In genomic region chr1:108686609-108687313, GRCh38 we compare ENCODE assay signal across 23 cellular contexts. TPM values are rescaled to one million over a fixed set of nuclear protein-coding genes. Genes with fewer than 3 reads are reported as not detected.
DNase-seq lines count a peak whose midpoint lies in the region; ATAC-seq and TF ChIP-seq lines count a peak whose summit lies in the region.
"Had no signal": no experiment of that assay in that cellular context is flagged by ENCODE, and none has a peak within 500 bp of the region (broad histone marks: within the 10 kb centered on the region; RNA-seq: fewer than 3 reads in every experiment).

No MANE protein-coding gene starts in this region.

- H2BK120ac ChIP-seq in IMR-90 (ENCODE audit: low read depth, low read length): no peak overlapping the region; the same call in 1 of the 2 replicates

- peaks cover 6 to 7% of the 10 kb centered on the region in 2 experiments; a peak in 3 of 4 replicates for H3K79me1 ChIP-seq in IMR-90 (ENCODE audit: low read depth in 1 of 2, low read length in 2 of 2)

- H2AK9ac ChIP-seq in IMR-90 (replicated peaks; ENCODE audit: low read depth, low read length, poor library complexity): no peak overlapping the region

- no peak for TF ChIP-seq POLR2A in IMR-90 (IDR thresholded peaks at IDR 0.05; ENCODE audit: low read depth, low read length)

- intact Hi-C loops in IMR-90 (cut with micrococcal nuclease): no loop called here

- no peak overlapping the region for H4K5ac ChIP-seq in IMR-90 (ENCODE audit: low read depth, low read length)

- no peak overlapping the region for H3K18ac ChIP-seq in IMR-90 (ENCODE audit: low read depth, low read length)

- H2BK5ac ChIP-seq in IMR-90 (ENCODE audit: low read depth, low read length, poor library complexity, severe bottlenecking): no peak overlapping the region

- H3K9me1 ChIP-seq in IMR-90 (ENCODE audit: insufficient read depth, low read length): no peaks in the 10 kb centered on the region

- no peak overlapping the region for H3K4ac ChIP-seq in IMR-90 (ENCODE audit: low read depth, low read length)

- H3K4me1 ChIP-seq in IMR-90 (ENCODE audit: control insufficient read depth, insufficient read depth, low read length): no peaks in the 10 kb centered on the region
- H3K4me1 ChIP-seq: BE2C had no signal

- no peak overlapping the region for H2AFZ ChIP-seq in IMR-90 (replicated peaks; ENCODE audit: low read length, poor library complexity)

- H4K20me1 ChIP-seq in IMR-90 (ENCODE audit: insufficient read depth, low read length): no peaks in the 10 kb centered on the region

- ATAC-seq in IMR-90 (ENCODE audit: low read depth): peak; percentile 64
- ATAC-seq in HG03565 (IDR thresholded peaks at IDR 0.05; ENCODE audit: unreplicated experiment): no peak
- ATAC-seq in HG03521 (IDR thresholded peaks at IDR 0.05; ENCODE audit: unreplicated experiment): no peak
- ATAC-seq: body of pancreas, natural killer cell, psoas muscle had no signal

- H4K91ac ChIP-seq in IMR-90 (ENCODE audit: insufficient read depth, low read depth, low read length): no peak overlapping the region

- DNase-seq in DMS 273 treated with DMSO at 0.1 percent for 48 hours (lab: John Stamatoyannopoulos, UW) (peak; percentile 59), IMR-90 (peak; percentile 52), astrocyte of the cerebellum (ENCODE audit: low read depth) (peak; percentile 2), foreskin fibroblast (peak; percentile 56 to 88), T-helper 9 cell (no peak), DMS153 (lab: John Stamatoyannopoulos, UW) (no peak)
- DNase-seq: activated CD4-positive, alpha-beta T cell treated with anti-CD3 and anti-CD28 coated beads for 48 hours; activated CD8-positive, alpha-beta memory T cell treated with anti-CD3 and anti-CD28 coated beads, Interleukin-2, amount 50 U/mL, for 48 hours; activated naive CD4-positive, alpha-beta T cell treated with anti-CD3 and anti-CD28 coated beads for 36 hours; BE2C; body of pancreas; mesenchymal stem cell; MM.1S; natural killer cell; NCI-H1930; NCI-H524; psoas muscle; T1000 had no signal

- H3K14ac ChIP-seq in IMR-90 (replicated peaks; ENCODE audit: low read depth, low read length): no peak overlapping the region

- TF ChIP-seq RAD21 in IMR-90 (IDR thresholded peaks at IDR 0.05; ENCODE audit: low read length): no peak

- no peak overlapping the region for H4K8ac ChIP-seq in IMR-90 (ENCODE audit: low read depth in 2 of 2, low read length in 2 of 2)

- WGBS in IMR-90 (ENCODE audit: extremely low coverage in 2 of 2, insufficient read length in 1 of 2), 2 experiments: no CpG with 5 or more reads among the region's 2 CpGs

- in situ Hi-C loops in IMR-90 (cut with MboI; ENCODE audit: low sequenced_read_pairs): no loop called here
- in situ Hi-C loops in astrocyte of the cerebellum (cut with HindIII; ENCODE audit: low sequenced_read_pairs): no loop called here

- CTCF ChIA-PET in IMR-90 (lab: Yijun Ruan, JAX): no interaction called here

- H3K9me3 ChIP-seq in IMR-90 (ENCODE audit: control insufficient read depth, insufficient read depth, low read length): no peaks in the 10 kb centered on the region
- H3K9me3 ChIP-seq: BE2C, body of pancreas, psoas muscle, SJSA1 had no signal

- H2AK5ac ChIP-seq in IMR-90 (ENCODE audit: low read depth, low read length): no peak overlapping the region

- no peak overlapping the region for H2BK15ac ChIP-seq in IMR-90 (ENCODE audit: low read depth, low read length)

- 0 out of 2 replicates have a peak, but pooled peaks cover 3% of the 10 kb centered on the region for H3K27me3 ChIP-seq in IMR-90 (ENCODE audit: control insufficient read depth, insufficient read depth, low read length)
- H3K27me3 ChIP-seq: BE2C, body of pancreas, dorsolateral prefrontal cortex, SJSA1 had no signal

- H3K4me2 ChIP-seq in IMR-90 (ENCODE audit: low read depth, low read length): no peak overlapping the region

- H2BK20ac ChIP-seq in IMR-90 (ENCODE audit: low read depth, low read length): no peak overlapping the region

- H3K4me3 ChIP-seq in IMR-90 (ENCODE audit: insufficient read depth, low read depth, low read length) (no peak overlapping the region), astrocyte of the cerebellum (ENCODE audit: low read depth, low read length) (no peak overlapping the region), foreskin fibroblast (ENCODE audit: low read depth in 1 of 2, low read length in 2 of 2) (no peak overlapping the region)
- H3K4me3 ChIP-seq: body of pancreas, dorsolateral prefrontal cortex, psoas muscle, SJSA1 had no signal

- no peak overlapping the region for H3K23ac ChIP-seq in IMR-90 (ENCODE audit: low read depth, low read length)

- no peak overlapping the region for H3K56ac ChIP-seq in IMR-90 (ENCODE audit: extremely low read depth, insufficient read depth, low read length)

- POLR2A ChIA-PET in IMR-90 (lab: Charles Lee; ENCODE audit: unreplicated experiment): no interaction called here

- TF ChIP-seq CTCF in IMR-90 (conservative IDR thresholded peaks at IDR 0.05; ENCODE audit: low read depth, low read length) (no peak), astrocyte of the cerebellum (IDR thresholded peaks at IDR 0.05; ENCODE audit: low read depth, low read length, missing control alignments) (no peak), foreskin fibroblast (IDR thresholded peaks at IDR 0.05; ENCODE audit: low read depth, low read length) (no peak)

- dilution Hi-C loops in IMR-90 (cut with HindIII; ENCODE audit: low sequenced_read_pairs, unreplicated experiment): no loop called here

- H3K36me3 ChIP-seq in IMR-90 (ENCODE audit: control insufficient read depth, insufficient read depth, low read length): no peaks in the 10 kb centered on the region
- H3K36me3 ChIP-seq: BE2C, SJSA1 had no signal

- BruUV-seq in IMR-90 (replicated peaks; lab: Mats Ljungman, UMichigan): no TSS peak

- no peak overlapping the region for H3K9ac ChIP-seq in IMR-90 (ENCODE audit: low read depth, low read length)

- no peak overlapping the region for H3K27ac ChIP-seq in IMR-90 (ENCODE audit: insufficient read depth, low read length)
- H3K27ac ChIP-seq: body of pancreas, psoas muscle, SJSA1 had no signal

TF ChIP-seq in IMR-90, 13 proteins besides CTCF, POLR2A, EP300 and RAD21:
- TF ChIP-seq MAZ (IDR thresholded peaks at IDR 0.05; ENCODE audit: borderline replicate concordance, low read depth, low read length): no peak
- no peak for TF ChIP-seq RCOR1 (IDR thresholded peaks at IDR 0.05; ENCODE audit: insufficient replicate concordance, low read length)
- TF ChIP-seq BHLHE40 (IDR thresholded peaks at IDR 0.05; ENCODE audit: low read depth, low read length): no peak
- TF ChIP-seq CHD1 (IDR thresholded peaks at IDR 0.05; ENCODE audit: low read depth, low read length): no peak
- TF ChIP-seq, protein P1, sequence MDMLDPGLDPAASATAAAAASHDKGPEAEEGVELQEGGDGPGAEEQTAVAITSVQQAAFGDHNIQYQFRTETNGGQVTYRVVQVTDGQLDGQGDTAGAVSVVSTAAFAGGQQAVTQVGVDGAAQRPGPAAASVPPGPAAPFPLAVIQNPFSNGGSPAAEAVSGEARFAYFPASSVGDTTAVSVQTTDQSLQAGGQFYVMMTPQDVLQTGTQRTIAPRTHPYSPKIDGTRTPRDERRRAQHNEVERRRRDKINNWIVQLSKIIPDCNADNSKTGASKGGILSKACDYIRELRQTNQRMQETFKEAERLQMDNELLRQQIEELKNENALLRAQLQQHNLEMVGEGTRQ (IDR thresholded peaks at IDR 0.05; ENCODE audit: low read depth, low read length): no peak
- TF ChIP-seq FOS (IDR thresholded peaks at IDR 0.05; ENCODE audit: low read depth, low read length): no peak
- no peak for TF ChIP-seq NFE2L2 (IDR thresholded peaks at IDR 0.05; ENCODE audit: low read depth, low read length)

RNA-seq across cellular contexts. Expression of gene PRPF38B, which starts 5.3 kb away (rescaled TPM):
- 9.0 and 15.0 TPM in 2 replicates for total RNA-seq in IMR-90 (2012; rRNA removed)
- polyA plus RNA-seq in IMR-90 (2012; rRNA removed): 15.5 and 19.3 TPM in 2 replicates
- polyA plus RNA-seq in IMR-90 (2012; cell fraction: cytosol; rRNA removed): 3.9 and 6.9 TPM in 2 replicates
- 35.6 and 60.1 TPM in 2 replicates for polyA plus RNA-seq in IMR-90 (2012; cell fraction: nucleus; rRNA removed; ENCODE audit: low replicate concordance)

RNA-seq across cellular contexts. Expression of gene HENMT1, which starts 25.9 kb away (rescaled TPM):
- total RNA-seq in IMR-90 (2012; rRNA removed): 0.28 and 0.54 TPM in 2 replicates
- 0.43 and 0.67 TPM in 2 replicates for polyA plus RNA-seq in IMR-90 (2012; rRNA removed)
- polyA plus RNA-seq in IMR-90 (2012; cell fraction: cytosol; rRNA removed): 0.09 and 0.54 TPM in 2 replicates
- 0.09 and 0.69 TPM in 2 replicates for polyA plus RNA-seq in IMR-90 (2012; cell fraction: nucleus; rRNA removed; ENCODE audit: low replicate concordance)

RNA-seq across cellular contexts. Expression of gene FNDC7, which starts 25.9 kb away (rescaled TPM):
- total RNA-seq in IMR-90 (2012; rRNA removed): under 0.01 TPM in 1 of 2 replicates, not detected in the other
- 0.06 TPM in 1 of 2 replicates, not detected in the other for polyA plus RNA-seq in IMR-90 (2012; rRNA removed)
- 0.01 and 0.04 TPM in 2 replicates for polyA plus RNA-seq in IMR-90 (2012; cell fraction: cytosol; rRNA removed)
- 0.08 TPM in 2 replicates for polyA plus RNA-seq in IMR-90 (2012; cell fraction: nucleus; rRNA removed; ENCODE audit: low replicate concordance)
- total RNA-seq: body of pancreas, epithelial cell of proximal tubule, SJSA1 had no signal

RNA-seq across cellular contexts. Expression of gene STXBP3, which starts 59.7 kb away (rescaled TPM):
- total RNA-seq in IMR-90 (2012; rRNA removed): 19.7 and 38.3 TPM in 2 replicates
- 14.2 and 19.1 TPM in 2 replicates for polyA plus RNA-seq in IMR-90 (2012; rRNA removed)
- polyA plus RNA-seq in IMR-90 (2012; cell fraction: cytosol; rRNA removed): 2.3 and 4.0 TPM in 2 replicates
- polyA plus RNA-seq in IMR-90 (2012; cell fraction: nucleus; rRNA removed; ENCODE audit: low replicate concordance): 13.0 and 19.9 TPM in 2 replicates

Comparison
In these comparisons a context has a peak if more than half of its experiments do, and no peak if none do; other contexts are left out.
1. DNase-seq: peak in DMS 273 treated with DMSO at 0.1 percent for 48 hours (single experiment), IMR-90 (single experiment), astrocyte of the cerebellum (single experiment) and foreskin fibroblast (2 of 2); none in T-helper 9 cell (single experiment) and DMS153 (single experiment).